Comparison of ENCODE assay signal across 11 cellular contexts in genomic region chr6:160347259-160348208, GRCh38. TPM values are rescaled to one million over a fixed set of nuclear protein-coding genes. Genes with fewer than 3 reads are reported as not detected.
DNase-seq lines count a peak whose midpoint lies in the region; ATAC-seq and TF ChIP-seq lines count a peak whose summit lies in the region.
"Had no signal": no experiment of that assay in that cellular context is flagged by ENCODE, and none has a peak within 500 bp of the region (broad histone marks: within the 10 kb centered on the region; RNA-seq: fewer than 3 reads in every experiment).

No MANE protein-coding gene starts in this region.

- H3K4me1 ChIP-seq in CD8-positive, alpha-beta T cell (ENCODE audit: insufficient read depth, low read length), result no peaks in the 10 kb centered on the region
- peaks cover 7% of the 10 kb centered on the region for H3K4me1 ChIP-seq in iPS-18a (ENCODE audit: control insufficient read depth, low read depth, low read length)

- H3K4me3 Mint-ChIP-seq in CD8-positive, alpha-beta T cell, result peak overlapping the region; percentile 4
- peak overlapping the region; percentile 46 for H3K4me3 Mint-ChIP-seq in progenitor cell of endocrine pancreas (ENCODE audit: low read depth)
- H3K4me3 Mint-ChIP-seq: activated CD4-positive, alpha-beta T cell treated with anti-CD3 and anti-CD28 coated beads, Interleukin-2, amount 10 ng/mL, durations not matched to agents 24 days and 14 days had no signal

- no peak for ATAC-seq in CD8-positive, alpha-beta T cell
- ATAC-seq in HG02642 (IDR thresholded peaks at IDR 0.05; ENCODE audit: poor library complexity, unreplicated experiment), result no peak
- ATAC-seq: GM12878 had no signal

- intact Hi-C loops in CD8-positive, alpha-beta T cell (cut with DNase I, micrococcal nuclease), result no loop called here

- no peak overlapping the region for H3K27ac ChIP-seq in CD8-positive, alpha-beta T cell (ENCODE audit: low read depth, low read length)
- H3K27ac ChIP-seq in iPS-18a (ENCODE audit: low read length), result no peak overlapping the region

- H3K27ac Mint-ChIP-seq in CD8-positive, alpha-beta T cell, result no peak overlapping the region
- no peak overlapping the region for H3K27ac Mint-ChIP-seq in progenitor cell of endocrine pancreas
- H3K27ac Mint-ChIP-seq: activated CD4-positive, alpha-beta T cell treated with anti-CD3 and anti-CD28 coated beads, Interleukin-2, amount 10 ng/mL, durations not matched to agents 24 days and 14 days had no signal

- no peak overlapping the region for H3K9ac ChIP-seq in iPS-18a (ENCODE audit: low read length)

- no peaks in the 10 kb centered on the region for H3K36me3 ChIP-seq in CD8-positive, alpha-beta T cell (ENCODE audit: insufficient read depth, low read length)
- no peaks in the 10 kb centered on the region for H3K36me3 ChIP-seq in iPS-18a (ENCODE audit: control insufficient read depth, low read depth, low read length)

- peaks cover 46% of the 10 kb centered on the region for H3K27me3 Mint-ChIP-seq in CD8-positive, alpha-beta T cell (ENCODE audit: low read depth)
- peaks cover 66% of the 10 kb centered on the region for H3K27me3 Mint-ChIP-seq in progenitor cell of endocrine pancreas

- no peaks in the 10 kb centered on the region for H3K9me3 ChIP-seq in CD8-positive, alpha-beta T cell (ENCODE audit: low read length)
- H3K9me3 ChIP-seq in iPS-18a (ENCODE audit: control insufficient read depth, low read depth, low read length), result no peaks in the 10 kb centered on the region

- H3K4me1 Mint-ChIP-seq in CD8-positive, alpha-beta T cell (ENCODE audit: low read depth), result peaks cover 9% of the 10 kb centered on the region
- peaks cover 7% of the 10 kb centered on the region for H3K4me1 Mint-ChIP-seq in progenitor cell of endocrine pancreas (ENCODE audit: low read depth)

- no peaks in the 10 kb centered on the region for H3K9me3 Mint-ChIP-seq in CD8-positive, alpha-beta T cell
- H3K9me3 Mint-ChIP-seq in progenitor cell of endocrine pancreas (ENCODE audit: low read depth), result no peaks in the 10 kb centered on the region
- H3K9me3 Mint-ChIP-seq: activated CD4-positive, alpha-beta T cell treated with anti-CD3 and anti-CD28 coated beads, Interleukin-2, amount 10 ng/mL, durations not matched to agents 24 days and 14 days had no signal

- no peak for TF ChIP-seq CTCF in CD8-positive, alpha-beta T cell (IDR thresholded peaks at IDR 0.05)
- TF ChIP-seq CTCF in progenitor cell of endocrine pancreas (IDR thresholded peaks at IDR 0.05; ENCODE audit: unreplicated experiment), result no peak

- POLR2A ChIA-PET in CD8-positive, alpha-beta T cell (lab: Charles Lee), result no interaction called here

- no peak for DNase-seq in CD8-positive, alpha-beta T cell
- DNase-seq in astrocyte of the hippocampus (ENCODE audit: low read depth, low spot score), result peak; percentile 30
- DNase-seq in progenitor cell of endocrine pancreas (ENCODE audit: low spot score, unreplicated experiment), result no peak
- DNase-seq in stimulated activated naive CD4-positive, alpha-beta T cell (lab: John Stamatoyannopoulos, UW), result no peak
- DNase-seq in NCI-H1930 (lab: John Stamatoyannopoulos, UW), result no peak
- DNase-seq in mucosa of gallbladder (ENCODE audit: low spot score), result no peak
- DNase-seq: activated CD4-positive, alpha-beta T cell treated with anti-CD3 and anti-CD28 coated beads, Interleukin-2, amount 10 ng/mL, durations not matched to agents 24 days and 14 days; hippocampal formation had no signal

- no peaks in the 10 kb centered on the region for H3K27me3 ChIP-seq in CD8-positive, alpha-beta T cell (ENCODE audit: insufficient read depth, low read length)
- peaks cover 46% of the 10 kb centered on the region for H3K27me3 ChIP-seq in iPS-18a (ENCODE audit: control insufficient read depth, insufficient read depth, low read length)

- no peak overlapping the region for H3K4me3 ChIP-seq in CD8-positive, alpha-beta T cell (ENCODE audit: low read depth, low read length)
- H3K4me3 ChIP-seq in iPS-18a (ENCODE audit: low read length), result peak overlapping the region; percentile 33
- H3K4me3 ChIP-seq: GM12878 had no signal

- CTCF ChIA-PET in CD8-positive, alpha-beta T cell (lab: Charles Lee), result no interaction called here

- no peaks in the 10 kb centered on the region for H3K36me3 Mint-ChIP-seq in CD8-positive, alpha-beta T cell
- H3K36me3 Mint-ChIP-seq in progenitor cell of endocrine pancreas (ENCODE audit: insufficient read depth), result no peaks in the 10 kb centered on the region

RNA-seq across cellular contexts. Expression of gene SLC22A3, which starts 0.6 kb away (rescaled TPM):
- not detected for total RNA-seq in CD8-positive, alpha-beta T cell
- 1.7 and 2.3 TPM in 2 replicates for total RNA-seq in progenitor cell of endocrine pancreas
- total RNA-seq in mucosa of gallbladder, result 36.0 TPM
- total RNA-seq: activated CD4-positive, alpha-beta T cell treated with anti-CD3 and anti-CD28 coated beads, Interleukin-2, amount 10 ng/mL, durations not matched to agents 24 days and 14 days had no signal

Comparison
In these comparisons a context has a peak if more than half of its experiments do, and no peak if none do; other contexts are left out.
1. RNA of gene SLC22A3, which starts 0.6 kb away (total RNA-seq): 36.0 TPM in mucosa of gallbladder (single experiment); 1.7 to 2.3 TPM in progenitor cell of endocrine pancreas and not detected in CD8-positive, alpha-beta T cell; every median in the first group is over 10 times any median in the second.